In genomic region chr5:174816858-174817257, GRCh38 we compare ENCODE assay signal across 13 cellular contexts.
A peak's percentile ranks its signal among the peaks of the same experiment; 100 is the strongest.
DNase-seq lines count a peak whose midpoint lies in the region; ATAC-seq and TF ChIP-seq lines count a peak whose summit lies in the region.
"Had no signal": no experiment of that assay in that cellular context is flagged by ENCODE, and none has a peak within 500 bp of the region (broad histone marks: within the 10 kb centered on the region; RNA-seq: fewer than 3 reads in every experiment).

No MANE protein-coding gene starts in this region.

- DNase-seq in MCF 10A (ENCODE audit: unreplicated experiment) (peak; percentile 52), breast epithelium (ENCODE audit: low spot score in 2 of 2) (no peak), PC-3 (peak; percentile 10), fibroblast of lung (ENCODE audit: low read depth in 2 of 2) (no peak), upper lobe of right lung (no peak), head of caudate nucleus (no peak)
- DNase-seq: ACHN; activated naive CD4-positive, alpha-beta T cell treated with anti-CD3 and anti-CD28 coated beads, Interleukin-2, amount 50 U/mL, for 16 hours; NCI-H2029 treated with DMSO at 0.1 percent for 48 hours; small intestine; upper lobe of left lung had no signal

- no peaks in the 10 kb centered on the region for H3K27me3 ChIP-seq in breast epithelium
- peaks cover 22% of the 10 kb centered on the region for H3K27me3 ChIP-seq in PC-3 (ENCODE audit: low read length)
- H3K27me3 ChIP-seq in fibroblast of lung (ENCODE audit: control insufficient read depth, insufficient read depth, low read length), result no peaks in the 10 kb centered on the region
- no peaks in the 10 kb centered on the region for H3K27me3 ChIP-seq in upper lobe of right lung
- H3K27me3 ChIP-seq: upper lobe of left lung had no signal

- H3K27ac Mint-ChIP-seq in MCF 10A (ENCODE audit: low read depth, unreplicated experiment), result no peak overlapping the region

- H3K4me3 Mint-ChIP-seq in MCF 10A (ENCODE audit: unreplicated experiment), result no peak overlapping the region

- H3K27ac ChIP-seq in breast epithelium (no peak overlapping the region), PC-3 (ENCODE audit: low read length) (no peak overlapping the region), fibroblast of lung (ENCODE audit: insufficient read depth, low read length) (no peak overlapping the region), upper lobe of right lung (no peak overlapping the region)
- H3K27ac ChIP-seq: upper lobe of left lung had no signal

- H3K4me2 ChIP-seq in PC-3 (ENCODE audit: low read length) (no peak overlapping the region), fibroblast of lung (ENCODE audit: extremely low read depth, insufficient read depth, low read length) (no peak overlapping the region)

- ATAC-seq in PC-3, result no peak
- no peak for ATAC-seq in upper lobe of right lung
- no peak for ATAC-seq in HG03565 (IDR thresholded peaks at IDR 0.05; ENCODE audit: unreplicated experiment)
- no peak for ATAC-seq in HG03139 (IDR thresholded peaks at IDR 0.05; ENCODE audit: unreplicated experiment)

- H3K27me3 Mint-ChIP-seq in MCF 10A (ENCODE audit: insufficient read depth, unreplicated experiment), result no peaks in the 10 kb centered on the region

- no peaks in the 10 kb centered on the region for H3F3A ChIP-seq in PC-3 (ENCODE audit: low read length, unreplicated experiment)

- intact Hi-C loops in MCF 10A (cut with micrococcal nuclease) (no loop called here), breast epithelium (cut with DNase I; ENCODE audit: low total_unique reads) (no loop called here), PC-3 (cut with micrococcal nuclease) (no loop called here), upper lobe of right lung (cut with DNase I) (no loop called here), head of caudate nucleus (cut with DNase I) (no loop called here)

- POLR2A ChIA-PET in MCF 10A (lab: Yijun Ruan, JAX), result interaction anchor here (0.7 kb wide), 1 partner anchor 1705 kb away, joined by 3 read pairs; no protein-coding TSS in a partner anchor
- POLR2A ChIA-PET in PC-3 (lab: Charles Lee; ENCODE audit: unreplicated experiment), result no interaction called here

- no peak overlapping the region for H2AFZ ChIP-seq in PC-3 (ENCODE audit: low read length)
- H2AFZ ChIP-seq in fibroblast of lung (ENCODE audit: low read length), result no peak overlapping the region

- H3K9me2 ChIP-seq in PC-3 (replicated peaks; ENCODE audit: low read length), result no peaks in the 10 kb centered on the region

- H3K36me3 ChIP-seq in breast epithelium, result no peaks in the 10 kb centered on the region
- H3K36me3 ChIP-seq in PC-3 (ENCODE audit: low read depth, low read length), result no peaks in the 10 kb centered on the region
- no peaks in the 10 kb centered on the region for H3K36me3 ChIP-seq in fibroblast of lung (ENCODE audit: control insufficient read depth, insufficient read depth, low read length)
- no peaks in the 10 kb centered on the region for H3K36me3 ChIP-seq in upper lobe of right lung
- H3K36me3 ChIP-seq: upper lobe of left lung had no signal

- H3K4me1 ChIP-seq in breast epithelium, result no peaks in the 10 kb centered on the region
- no peaks in the 10 kb centered on the region for H3K4me1 ChIP-seq in PC-3 (ENCODE audit: insufficient read depth, low read length)
- no peaks in the 10 kb centered on the region for H3K4me1 ChIP-seq in fibroblast of lung (ENCODE audit: control insufficient read depth, extremely low read depth, insufficient read depth, low read length)
- no peaks in the 10 kb centered on the region for H3K4me1 ChIP-seq in upper lobe of right lung
- H3K4me1 ChIP-seq: upper lobe of left lung had no signal

- CTCF ChIA-PET in MCF 10A (lab: Yijun Ruan, JAX) (interaction anchor here (0.7 to 1.8 kb wide), 4 partner anchors 10 to 64 kb away, joined by 3 to 11 read pairs (median 4); no protein-coding TSS in a partner anchor), PC-3 (lab: Charles Lee) (no interaction called here)

- TF ChIP-seq CTCF in MCF 10A (IDR thresholded peaks at IDR 0.05; ENCODE audit: unreplicated experiment) (peak; percentile 60), breast epithelium (IDR thresholded peaks at IDR 0.05) (no peak), PC-3 (conservative IDR thresholded peaks at IDR 0.05; ENCODE audit: low read depth, low read length) (peak; percentile 38; the same call in 1 of the 2 replicates), fibroblast of lung (conservative IDR thresholded peaks at IDR 0.05 in 1 of 2, IDR thresholded peaks at IDR 0.05 in 1 of 2; ENCODE audit: low read depth in 1 of 2, low read length in 2 of 2) (peak; percentile 4 to 49), upper lobe of right lung (IDR thresholded peaks at IDR 0.05) (peak; percentile 18)

- H3K9ac ChIP-seq in PC-3 (ENCODE audit: low read length) (no peak overlapping the region), fibroblast of lung (ENCODE audit: insufficient read depth, low read length) (no peak overlapping the region)

- H3K4me3 ChIP-seq in breast epithelium, result no peak overlapping the region
- no peak overlapping the region for H3K4me3 ChIP-seq in PC-3 (ENCODE audit: low read length)
- H3K4me3 ChIP-seq in fibroblast of lung (replicated peaks in 1 of 4; ENCODE audit: control extremely low read depth in 1 of 4, insufficient read depth in 1 of 4, low read depth in 3 of 4, low read length in 4 of 4), result no peak overlapping the region
- H3K4me3 ChIP-seq in upper lobe of right lung, result no peak overlapping the region
- H3K4me3 ChIP-seq: upper lobe of left lung had no signal

- H3K79me2 ChIP-seq in PC-3 (ENCODE audit: low read length) (no peaks in the 10 kb centered on the region), fibroblast of lung (ENCODE audit: control insufficient read depth, insufficient read depth, low read length) (no peaks in the 10 kb centered on the region)

- no peaks in the 10 kb centered on the region for H3K36me3 Mint-ChIP-seq in MCF 10A (ENCODE audit: insufficient read depth, unreplicated experiment)

- H3K4me1 Mint-ChIP-seq in MCF 10A (ENCODE audit: insufficient read depth, unreplicated experiment), result no peaks in the 10 kb centered on the region

- H3K9me3 Mint-ChIP-seq in MCF 10A (ENCODE audit: unreplicated experiment), result no peaks in the 10 kb centered on the region

- H4K20me1 ChIP-seq in PC-3 (ENCODE audit: low read length), result no peaks in the 10 kb centered on the region
- no peaks in the 10 kb centered on the region for H4K20me1 ChIP-seq in fibroblast of lung (ENCODE audit: control insufficient read depth, extremely low read depth, insufficient read depth, low read length)

- no TSS peak for BruUV-seq in MCF 10A (replicated peaks; lab: Mats Ljungman, UMichigan)
- BruUV-seq in PC-3 (replicated peaks; lab: Mats Ljungman, UMichigan), result no TSS peak

- peaks cover 0 to 8% of the 10 kb centered on the region in 2 donors for H3K9me3 ChIP-seq in breast epithelium
- H3K9me3 ChIP-seq in PC-3 (ENCODE audit: low read length), result no peaks in the 10 kb centered on the region
- no peaks in the 10 kb centered on the region for H3K9me3 ChIP-seq in fibroblast of lung (ENCODE audit: control insufficient read depth, insufficient read depth, low read depth, low read length)
- peaks cover 9% of the 10 kb centered on the region for H3K9me3 ChIP-seq in upper lobe of right lung

- TF ChIP-seq POLR2A in breast epithelium (IDR thresholded peaks at IDR 0.05), result no peak

Comparison
In these comparisons a context has a peak if more than half of its experiments do, and no peak if none do; other contexts are left out.
1. DNase-seq: peak in MCF 10A (single experiment) and PC-3 (single experiment); none in breast epithelium (0 of 2), fibroblast of lung (0 of 2), upper lobe of right lung (single experiment) and head of caudate nucleus (0 of 42).
2. CTCF ChIP-seq: peak in MCF 10A (single experiment), PC-3 (single experiment), fibroblast of lung (2 of 2) and upper lobe of right lung (single experiment); none in breast epithelium (0 of 3).